In the genomic region with DNA sequence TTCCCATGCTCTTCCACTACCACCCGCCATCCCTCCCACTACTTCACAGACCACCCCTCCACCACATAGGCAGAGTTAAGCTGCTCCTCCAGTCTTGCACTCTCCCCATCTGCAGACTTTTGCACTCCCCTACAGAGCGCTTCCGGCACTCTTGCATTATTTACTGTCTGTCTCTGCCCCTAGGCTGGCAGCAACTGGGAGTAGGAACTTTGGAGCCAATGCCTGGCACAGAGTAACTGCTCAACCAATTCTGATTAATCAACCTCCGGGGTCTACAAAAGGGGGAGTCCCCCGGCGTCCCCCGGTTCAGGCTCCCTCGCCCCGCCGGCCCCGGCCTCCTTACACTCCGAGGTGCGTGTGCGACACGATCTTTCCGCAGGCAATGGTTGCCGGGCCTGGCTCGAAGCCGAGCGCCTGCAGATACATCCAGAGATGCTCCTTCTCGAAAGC, we compare ENCODE assay signal across 8 cellular contexts. TPM values are rescaled to one million over a fixed set of nuclear protein-coding genes. Genes with fewer than 3 reads are reported as not detected.
DNase-seq lines count a peak whose midpoint lies in the region; ATAC-seq and TF ChIP-seq lines count a peak whose summit lies in the region.

No MANE protein-coding gene starts in this region.

- H3K9ac ChIP-seq in Karpas-422 (ENCODE audit: low read length) (peak overlapping the region; percentile 92), duodenal mucosa (ENCODE audit: low read depth in 1 of 2, low read length in 2 of 2) (peak overlapping the region; percentile 54 to 82), mesenchymal stem cell (ENCODE audit: low read length) (peak overlapping the region; percentile 96)

- H2AK5ac ChIP-seq in mesenchymal stem cell (ENCODE audit: low read length, severe bottlenecking), result no peak overlapping the region

- H3K27ac Mint-ChIP-seq in WTC11, result peak overlapping the region; percentile 95

- H3K36me3 ChIP-seq in Karpas-422 (ENCODE audit: insufficient read depth, low read length), result peaks cover 8% of the 10 kb centered on the region; the same call in 1 of the 2 replicates
- no peaks in the 10 kb centered on the region for H3K36me3 ChIP-seq in duodenal mucosa (ENCODE audit: control insufficient read depth in 1 of 2, insufficient read depth in 2 of 2, low read length in 2 of 2)
- H3K36me3 ChIP-seq in mesenchymal stem cell (ENCODE audit: control insufficient read depth in 1 of 2, insufficient read depth in 2 of 2, low read depth in 1 of 2, low read length in 2 of 2), result no peaks in the 10 kb centered on the region

- no peak overlapping the region for H4K8ac ChIP-seq in mesenchymal stem cell (ENCODE audit: low read length)

- no peaks in the 10 kb centered on the region for H3K9me3 Mint-ChIP-seq in WTC11

- H2BK15ac ChIP-seq in mesenchymal stem cell (ENCODE audit: low read depth, poor library complexity, severe bottlenecking), result no peak overlapping the region

- H3K4me1 Mint-ChIP-seq in WTC11, result peaks cover 14% of the 10 kb centered on the region

- H3K18ac ChIP-seq in mesenchymal stem cell (ENCODE audit: low read depth in 1 of 2, low read length in 2 of 2), result no peak overlapping the region

- H2BK5ac ChIP-seq in mesenchymal stem cell (ENCODE audit: low read depth, low read length, poor library complexity, severe bottlenecking), result no peak overlapping the region

- H2AFZ ChIP-seq in Karpas-422 (ENCODE audit: low read length) (0 out of 2 replicates have a peak overlapping the region, but pooled peaks have one; percentile 54), mesenchymal stem cell (ENCODE audit: low read depth, low read length) (peak overlapping the region; percentile 86)

- no peak overlapping the region for H2BK12ac ChIP-seq in mesenchymal stem cell (ENCODE audit: low read length in 2 of 2)

- peak overlapping the region; percentile 85 for H3K4me2 ChIP-seq in Karpas-422 (ENCODE audit: low read depth, low read length, poor library complexity, severe bottlenecking)
- peak overlapping the region; percentile 85 for H3K4me2 ChIP-seq in mesenchymal stem cell (ENCODE audit: low read length, poor library complexity, severe bottlenecking)

- H3K4me3 Mint-ChIP-seq in WTC11, result peak overlapping the region; percentile 96

- H4K91ac ChIP-seq in mesenchymal stem cell (ENCODE audit: low read length), result no peak overlapping the region

- no peak overlapping the region for H3K23ac ChIP-seq in mesenchymal stem cell (ENCODE audit: low read length in 2 of 2)

- peak; percentile 26 for ATAC-seq in GM21786 (IDR thresholded peaks at IDR 0.05; ENCODE audit: unreplicated experiment)
- peak; percentile 15 for ATAC-seq in WTC11

- H3K79me2 ChIP-seq in Karpas-422 (ENCODE audit: low read length), result peaks cover 51% of the 10 kb centered on the region

- H3K4ac ChIP-seq in mesenchymal stem cell (ENCODE audit: low read depth in 1 of 2, low read length in 2 of 2), result peak overlapping the region; percentile 30 to 36

- no peak overlapping the region for H2BK120ac ChIP-seq in mesenchymal stem cell (ENCODE audit: low read depth, low read length)

- peak overlapping the region in 1 of 2 experiments; percentile 36 for H3K14ac ChIP-seq in mesenchymal stem cell (ENCODE audit: low read length in 2 of 2)

- H3K27ac ChIP-seq in Karpas-422 (ENCODE audit: low read length) (peak overlapping the region; percentile 71), duodenal mucosa (ENCODE audit: low read depth, low read length) (no peak overlapping the region), mesenchymal stem cell (ENCODE audit: low read length, poor library complexity, severe bottlenecking) (no peak overlapping the region), substantia nigra (ENCODE audit: low read depth, low read length, poor library complexity, severe bottlenecking) (peak overlapping the region; percentile 70)

- no peak for TF ChIP-seq CTCF in WTC11 (IDR thresholded peaks at IDR 0.05)

- peaks cover 14% of the 10 kb centered on the region for H3K36me3 Mint-ChIP-seq in WTC11

- H3K27me3 ChIP-seq in Karpas-422 (ENCODE audit: low read length), result no peaks in the 10 kb centered on the region
- no peaks in the 10 kb centered on the region for H3K27me3 ChIP-seq in duodenal mucosa (ENCODE audit: control insufficient read depth in 1 of 2, insufficient read depth in 2 of 2, low read length in 2 of 2)
- H3K27me3 ChIP-seq in mesenchymal stem cell (ENCODE audit: control insufficient read depth in 1 of 2, insufficient read depth in 1 of 2, low read length in 2 of 2), result no peaks in the 10 kb centered on the region

- H3K79me1 ChIP-seq in mesenchymal stem cell (replicated peaks; ENCODE audit: low read length, poor library complexity, severe bottlenecking), result peaks cover 1% of the 10 kb centered on the region

- DNase-seq in GF-D8 (lab: John Stamatoyannopoulos, UW) (peak; percentile 24), Karpas-422 (peak; percentile 76), WTC11 (ENCODE audit: low spot score) (no peak), mesenchymal stem cell (peak; percentile 48), substantia nigra (lab: John Stamatoyannopoulos, UW) (peak in 11 of 49 donors; percentile 17 to 57 (median 38)), NCI-H2171 treated with DMSO at 0.1 percent for 48 hours (lab: John Stamatoyannopoulos, UW) (no peak)

- H3K4me3 ChIP-seq in Karpas-422 (ENCODE audit: low read length), result peak overlapping the region; percentile 82
- H3K4me3 ChIP-seq in duodenal mucosa (ENCODE audit: low read depth in 1 of 2, low read length in 2 of 2), result peak overlapping the region; percentile 71 to 77
- peak overlapping the region; percentile 77 to 96 for H3K4me3 ChIP-seq in mesenchymal stem cell (ENCODE audit: insufficient read depth in 1 of 2, low read depth in 1 of 2, low read length in 2 of 2)

- H3K9me2 ChIP-seq in Karpas-422 (replicated peaks; ENCODE audit: insufficient read depth, low read length), result no peaks in the 10 kb centered on the region

- H3K9me3 ChIP-seq in Karpas-422 (ENCODE audit: low read length) (no peaks in the 10 kb centered on the region), duodenal mucosa (ENCODE audit: control insufficient read depth in 1 of 2, low read length in 2 of 2) (no peaks in the 10 kb centered on the region), mesenchymal stem cell (ENCODE audit: control insufficient read depth, low read length) (no peaks in the 10 kb centered on the region)

- under 1% methylated on average over 21 of the region's 21 CpGs for WGBS in mesenchymal stem cell

- POLR2A ChIA-PET in WTC11 (lab: Charles Lee), result no interaction called here

- H3K27me3 Mint-ChIP-seq in WTC11 (ENCODE audit: low read depth), result no peaks in the 10 kb centered on the region

- CTCF ChIA-PET in WTC11 (lab: Charles Lee), result interaction anchor here (1.9 to 2.2 kb wide), 2 partner anchors 72 to 363 kb away, joined by 8 read pairs; no protein-coding TSS in a partner anchor

- H3K4me1 ChIP-seq in Karpas-422 (ENCODE audit: low read length), result peaks cover 24% of the 10 kb centered on the region
- peaks cover 0 to 19% of the 10 kb centered on the region in 2 donors for H3K4me1 ChIP-seq in duodenal mucosa (ENCODE audit: control insufficient read depth in 1 of 2, insufficient read depth in 2 of 2, low read length in 2 of 2)
- peaks cover 5% of the 10 kb centered on the region for H3K4me1 ChIP-seq in mesenchymal stem cell (ENCODE audit: control insufficient read depth, insufficient read depth, low read depth, low read length)

- H4K20me1 ChIP-seq in Karpas-422 (ENCODE audit: insufficient read depth, low read depth, low read length), result no peaks in the 10 kb centered on the region; the same call in 1 of the 2 replicates

TF ChIP-seq in WTC11, 78 proteins besides CTCF, POLR2A, EP300 and RAD21 (continues in another document):
- TF ChIP-seq, protein P1, sequence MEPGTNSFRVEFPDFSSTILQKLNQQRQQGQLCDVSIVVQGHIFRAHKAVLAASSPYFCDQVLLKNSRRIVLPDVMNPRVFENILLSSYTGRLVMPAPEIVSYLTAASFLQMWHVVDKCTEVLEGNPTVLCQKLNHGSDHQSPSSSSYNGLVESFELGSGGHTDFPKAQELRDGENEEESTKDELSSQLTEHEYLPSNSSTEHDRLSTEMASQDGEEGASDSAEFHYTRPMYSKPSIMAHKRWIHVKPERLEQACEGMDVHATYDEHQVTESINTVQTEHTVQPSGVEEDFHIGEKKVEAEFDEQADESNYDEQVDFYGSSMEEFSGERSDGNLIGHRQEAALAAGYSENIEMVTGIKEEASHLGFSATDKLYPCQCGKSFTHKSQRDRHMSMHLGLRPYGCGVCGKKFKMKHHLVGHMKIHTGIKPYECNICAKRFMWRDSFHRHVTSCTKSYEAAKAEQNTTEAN (CRISPR knock-in tag; IDR thresholded peaks at IDR 0.05), result 0 out of 2 replicates have a peak, but pooled peaks have one; percentile 47
- TF ChIP-seq JUN (CRISPR knock-in tag; IDR thresholded peaks at IDR 0.05) (no peak), MXD4 (CRISPR knock-in tag; IDR thresholded peaks at IDR 0.05; ENCODE audit: borderline replicate concordance) (no peak), ATF3 (CRISPR knock-in tag; conservative IDR thresholded peaks at IDR 0.05) (no peak), GABPB1 (CRISPR knock-in tag; IDR thresholded peaks at IDR 0.05) (no peak), NR2C2 (CRISPR knock-in tag; IDR thresholded peaks at IDR 0.05) (no peak)

RNA-seq across cellular contexts. Expression of gene HAUS6, which starts 0.5 kb away (rescaled TPM):
- total RNA-seq in Karpas-422 (2014; rRNA removed; shearing (Covaris generic); ENCODE audit: low replicate concordance), result 23.2 and 32.6 TPM in 2 replicates
- total RNA-seq in WTC11 (2021), result 37.9 to 43.3 TPM (median 39.8 TPM) in 3 replicates
- polyA plus RNA-seq in mesenchymal stem cell (2013, experiment 1 of 2), result 7.2 TPM
- polyA plus RNA-seq in mesenchymal stem cell (2013, experiment 2 of 2), result 7.0 TPM

RNA-seq across cellular contexts. Expression of gene PLIN2, which starts 25.1 kb away (rescaled TPM):
- 41.6 and 58.5 TPM in 2 replicates for total RNA-seq in Karpas-422 (2014; rRNA removed; shearing (Covaris generic); ENCODE audit: low replicate concordance)
- total RNA-seq in WTC11 (2021), result 19.9 to 24.9 TPM (median 23.0 TPM) in 3 replicates
- polyA plus RNA-seq in mesenchymal stem cell (2013, experiment 1 of 2), result 128 TPM
- polyA plus RNA-seq in mesenchymal stem cell (2013, experiment 2 of 2), result 127 TPM

RNA-seq across cellular contexts. Expression of gene RRAGA, which starts 53.0 kb away (rescaled TPM):
- 23.8 and 32.0 TPM in 2 replicates for total RNA-seq in Karpas-422 (2014; rRNA removed; shearing (Covaris generic); ENCODE audit: low replicate concordance)
- total RNA-seq in WTC11 (2021), result 48.0 to 50.1 TPM (median 48.7 TPM) in 3 replicates
- 99.8 TPM for polyA plus RNA-seq in mesenchymal stem cell (2013, experiment 1 of 2)
- polyA plus RNA-seq in mesenchymal stem cell (2013, experiment 2 of 2), result 102 TPM

Comparison
In these comparisons a context has a peak if more than half of its experiments do, and no peak if none do; other contexts are left out.
1. DNase-seq: peak in GF-D8 (single experiment), Karpas-422 (single experiment) and mesenchymal stem cell (single experiment); none in WTC11 (single experiment) and NCI-H2171 treated with DMSO at 0.1 percent for 48 hours (single experiment).
2. H3K27ac ChIP-seq: peak in Karpas-422 (single experiment) and substantia nigra (single experiment); none in duodenal mucosa (single experiment) and mesenchymal stem cell (single experiment).
3. Peak in every context shown above with its lines, with median percentiles within 50 percentile points of each other: H3K4me3 ChIP-seq and H3K9ac ChIP-seq.